In genomic region chr13:97211357-97211756, GRCh38 we compare ENCODE assay signal across 19 cellular contexts. TPM values are rescaled to one million over a fixed set of nuclear protein-coding genes. Genes with fewer than 3 reads are reported as not detected.
DNase-seq lines count a peak whose midpoint lies in the region; ATAC-seq, FAIRE-seq and TF ChIP-seq lines count a peak whose summit lies in the region.
"Had no signal": no experiment of that assay in that cellular context is flagged by ENCODE, and none has a peak within 500 bp of the region (broad histone marks: within the 10 kb centered on the region; RNA-seq: fewer than 3 reads in every experiment).

No MANE protein-coding gene starts in this region.

- TF ChIP-seq CTCF in HEK293 (tag by site-specific recombination; IDR thresholded peaks at IDR 0.05): no peak
- no peak for TF ChIP-seq CTCF in astrocyte of the spinal cord (IDR thresholded peaks at IDR 0.05; ENCODE audit: low read depth, low read length)
- no peak for TF ChIP-seq CTCF in neural crest cell (conservative IDR thresholded peaks at IDR 0.05)
- TF ChIP-seq CTCF in kidney (IDR thresholded peaks at IDR 0.05; ENCODE audit: borderline replicate concordance, extremely low read depth, insufficient read depth): no peak

- H3K9ac ChIP-seq in BLaER1: no peak overlapping the region
- H3K9ac ChIP-seq in kidney (ENCODE audit: low read length in 2 of 2): no peak overlapping the region

- no peaks in the 10 kb centered on the region for H4K20me1 ChIP-seq in BLaER1

- CTCF ChIA-PET in HEK293 (lab: Yijun Ruan, JAX): interaction anchor here (1.2 to 5.3 kb wide), 4 partner anchors 9 to 133 kb away, joined by 4 to 58 read pairs (median 12); partner anchors contain the start of gene MBNL2

- FAIRE-seq in kidney (lab: Jason Lieb, UNC): no peak
- FAIRE-seq: GM18507, urothelium cell line had no signal

- H3K4me3 ChIP-seq in BLaER1 (no peak overlapping the region), HEK293 (ENCODE audit: low read depth, low read length) (no peak overlapping the region), astrocyte of the spinal cord (ENCODE audit: low read depth, low read length) (no peak overlapping the region), kidney (ENCODE audit: low read length in 2 of 2) (no peak overlapping the region)
- H3K4me3 ChIP-seq: coronary artery, SJSA1, skin epidermis had no signal

- no peaks in the 10 kb centered on the region for H3K27me3 Mint-ChIP-seq in neural crest cell (ENCODE audit: low read depth)

- peak overlapping the region; percentile 83 for H3K27ac Mint-ChIP-seq in neural crest cell (ENCODE audit: unreplicated experiment)

- H3K9me3 Mint-ChIP-seq in neural crest cell: peaks cover 4% of the 10 kb centered on the region

- H3K36me3 Mint-ChIP-seq in neural crest cell (ENCODE audit: low read depth): peaks cover 2% of the 10 kb centered on the region

- no peaks in the 10 kb centered on the region for H3K36me3 ChIP-seq in BLaER1
- no peaks in the 10 kb centered on the region for H3K36me3 ChIP-seq in HEK293 (ENCODE audit: control insufficient read depth in 2 of 2, insufficient read depth in 1 of 2, low read length in 2 of 2)
- H3K36me3 ChIP-seq in kidney (ENCODE audit: control insufficient read depth in 1 of 2, insufficient read depth in 2 of 2, low read length in 2 of 2): no peaks in the 10 kb centered on the region
- H3K36me3 ChIP-seq: neutrophil, SJSA1 had no signal

- peak overlapping the region; percentile 76 for H3K4me2 ChIP-seq in BLaER1

- peaks cover 34% of the 10 kb centered on the region for H3K4me1 Mint-ChIP-seq in neural crest cell

- H3K4me1 ChIP-seq in BLaER1: peaks cover 55% of the 10 kb centered on the region
- no peaks in the 10 kb centered on the region; the same call in 1 of the 2 replicates for H3K4me1 ChIP-seq in HEK293 (ENCODE audit: control insufficient read depth, insufficient read depth, low read length)
- no peaks in the 10 kb centered on the region for H3K4me1 ChIP-seq in kidney (ENCODE audit: control insufficient read depth in 1 of 2, insufficient read depth in 1 of 2, low read depth in 1 of 2, low read length in 2 of 2)

- DNase-seq in astrocyte of the spinal cord (ENCODE audit: low read depth, low spot score) (peak; percentile 37), neural crest cell (ENCODE audit: low read depth, low spot score) (no peak), kidney (no peak), putamen (ENCODE audit: low spot score) (no peak), KG1 (lab: John Stamatoyannopoulos, UW) (no peak)
- DNase-seq: activated CD4-positive, alpha-beta T cell treated with anti-CD3 and anti-CD28 coated beads, Interleukin-2, amount 50 U/mL, for 4 hours; DMS 273 treated with DMSO at 0.1 percent for 48 hours; Karpas-422; NCI-H446 had no signal

- no peak for ATAC-seq in GM18868 (IDR thresholded peaks at IDR 0.05; ENCODE audit: unreplicated experiment)

- H3K27me3 ChIP-seq in BLaER1: no peaks in the 10 kb centered on the region
- H3K27me3 ChIP-seq: SJSA1 had no signal

- POLR2A ChIA-PET in HEK293 (lab: Yijun Ruan, JAX): no interaction called here

- H3K9me3 ChIP-seq in BLaER1: peaks cover 20% of the 10 kb centered on the region
- no peaks in the 10 kb centered on the region for H3K9me3 ChIP-seq in HEK293 (ENCODE audit: control insufficient read depth, insufficient read depth, low read depth, low read length)
- H3K9me3 ChIP-seq in kidney (ENCODE audit: control insufficient read depth in 1 of 2, low read length in 2 of 2): no peaks in the 10 kb centered on the region
- H3K9me3 ChIP-seq: neutrophil, SJSA1 had no signal

- no peak overlapping the region for H3K4me3 Mint-ChIP-seq in neural crest cell

- peak overlapping the region; percentile 50 for H3K27ac ChIP-seq in BLaER1
- no peak overlapping the region for H3K27ac ChIP-seq in HEK293 (ENCODE audit: extremely low read depth, low read depth, low read length)
- H3K27ac ChIP-seq in kidney (ENCODE audit: low read depth in 2 of 2, low read length in 2 of 2): no peak overlapping the region
- H3K27ac ChIP-seq: coronary artery, HL-60, neutrophil, SJSA1 had no signal

- in situ Hi-C loops in astrocyte of the spinal cord (cut with HindIII; ENCODE audit: low sequenced_read_pairs): loop anchor here (25.0 kb wide), 1 partner anchor 99 kb away; no protein-coding TSS in a partner anchor

- intact Hi-C loops in kidney (cut with DNase I): loop anchor here (10.0 kb wide), 1 partner anchor 87 kb away; no protein-coding TSS in a partner anchor

TF ChIP-seq in HEK293, 187 proteins besides CTCF, POLR2A, EP300 and RAD21:
- TF ChIP-seq OVOL3 (tag by site-specific recombination; IDR thresholded peaks at IDR 0.05) (no peak), OSR2 (tag by site-specific recombination; IDR thresholded peaks at IDR 0.05) (no peak), ZNF660 (tag by site-specific recombination; IDR thresholded peaks at IDR 0.05) (0 out of 2 replicates have a peak, but pooled peaks have one; percentile 48), ZNF10 (tag by site-specific recombination; IDR thresholded peaks at IDR 0.05) (no peak), ZNF561 (tag by site-specific recombination; IDR thresholded peaks at IDR 0.05; ENCODE audit: borderline replicate concordance) (no peak), KLF16 (tag by site-specific recombination; IDR thresholded peaks at IDR 0.05) (no peak)

RNA-seq across cellular contexts. Expression of gene MBNL2, which starts 10.8 kb away (rescaled TPM):
- total RNA-seq in neural crest cell (16.9 and 18.7 TPM in 2 replicates), kidney (70.5 TPM)
- 18.8 TPM for polyA plus RNA-seq in kidney (ENCODE audit: insufficient read depth, low read depth, low replicate concordance)
